ENCODE assay signal across 11 cellular contexts in the genomic region with DNA sequence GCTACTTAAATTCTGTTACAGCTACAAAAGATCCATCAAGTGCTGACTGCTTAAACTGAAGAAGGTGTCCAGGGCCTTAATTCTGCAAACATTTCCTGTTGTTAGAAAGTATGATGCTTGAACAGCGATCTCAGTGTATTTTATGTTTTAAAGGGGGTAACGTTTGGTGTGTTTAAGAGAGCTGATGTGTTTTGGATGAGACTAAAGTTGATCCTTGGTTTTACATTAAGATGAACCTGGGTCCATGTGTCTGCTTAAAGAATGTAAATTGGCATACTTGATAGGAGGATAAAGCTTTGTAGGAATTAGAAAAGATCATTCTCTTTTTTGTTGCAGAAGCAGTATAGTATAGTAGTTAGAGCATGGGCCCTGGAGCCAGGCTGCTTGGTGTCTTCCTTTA. TPM values are rescaled to one million over a fixed set of nuclear protein-coding genes. Genes with fewer than 3 reads are reported as not detected.
DNase-seq lines count a peak whose midpoint lies in the region; ATAC-seq, FAIRE-seq and TF ChIP-seq lines count a peak whose summit lies in the region.
"Had no signal": no experiment of that assay in that cellular context is flagged by ENCODE, and none has a peak within 500 bp of the region (broad histone marks: within the 10 kb centered on the region; RNA-seq: fewer than 3 reads in every experiment).

No MANE protein-coding gene starts in this region.

- no peak for FAIRE-seq in endothelial cell of umbilical vein (lab: Jason Lieb, UNC)

- H3K9ac ChIP-seq in endothelial cell of umbilical vein (replicated peaks; ENCODE audit: extremely low read depth, insufficient read depth, low read length) (no peak overlapping the region), smooth muscle cell (ENCODE audit: low read depth) (peak overlapping the region; percentile 95)

- H4K20me1 ChIP-seq in endothelial cell of umbilical vein (replicated peaks; ENCODE audit: control insufficient read depth, extremely low read depth, insufficient read depth, low read length) (peaks cover 3% of the 10 kb centered on the region), smooth muscle cell (ENCODE audit: low read depth) (peaks cover 53% of the 10 kb centered on the region)

- H3K4me2 ChIP-seq in endothelial cell of umbilical vein (ENCODE audit: insufficient read depth, low read length) = peak overlapping the region; percentile 95
- peak overlapping the region; percentile 100 for H3K4me2 ChIP-seq in smooth muscle cell

- H3K27ac Mint-ChIP-seq in activated CD4-positive, alpha-beta T cell treated with anti-CD3 and anti-CD28 coated beads, Interleukin-2, amount 10 ng/mL, durations not matched to agents 24 days and 14 days = peak overlapping the region; percentile 8

- peaks cover 7% of the 10 kb centered on the region for H3F3A ChIP-seq in smooth muscle cell (ENCODE audit: low read depth)

- H2AFZ ChIP-seq in endothelial cell of umbilical vein (ENCODE audit: low read depth, low read length) (no peak overlapping the region), smooth muscle cell (ENCODE audit: low read depth) (no peak overlapping the region)

- dilution Hi-C loops in endothelial cell of umbilical vein (cut with MboI; ENCODE audit: extremely low pct_ligation_motif_present, low sequenced_read_pairs) = no loop called here

- peaks cover 50% of the 10 kb centered on the region for H3K4me1 Mint-ChIP-seq in activated CD4-positive, alpha-beta T cell treated with anti-CD3 and anti-CD28 coated beads, Interleukin-2, amount 10 ng/mL, durations not matched to agents 24 days and 14 days

- intact Hi-C loops in activated CD4-positive, alpha-beta T cell treated with anti-CD3 and anti-CD28 coated beads, Interleukin-2, amount 10 ng/mL, durations not matched to agents 24 days and 14 days (cut with micrococcal nuclease) = loop anchor here (10.0 kb wide), 2 partner anchors 303 to 1523 kb away; no protein-coding TSS in a partner anchor
- intact Hi-C loops in endothelial cell of umbilical vein (cut with micrococcal nuclease) = no loop called here

- TF ChIP-seq CTCF in RWPE2 (IDR thresholded peaks at IDR 0.05; ENCODE audit: poor library complexity, severe bottlenecking) (no peak), endothelial cell of umbilical vein (IDR thresholded peaks at IDR 0.05; ENCODE audit: extremely low read depth in 1 of 2, insufficient read depth in 1 of 2, low read depth in 1 of 2, low read length in 2 of 2) (no peak), smooth muscle cell (IDR thresholded peaks at IDR 0.05; ENCODE audit: borderline replicate concordance, insufficient read depth, poor library complexity, severe bottlenecking) (no peak), GM13976 (IDR thresholded peaks at IDR 0.05; ENCODE audit: borderline replicate concordance, control extremely low read depth, extremely low read depth, insufficient read depth, missing control alignments) (no peak)

- H3K9me3 ChIP-seq in RWPE2 (ENCODE audit: severe bottlenecking) = no peaks in the 10 kb centered on the region
- no peaks in the 10 kb centered on the region for H3K9me3 ChIP-seq in endothelial cell of umbilical vein (replicated peaks; ENCODE audit: control insufficient read depth, insufficient read depth, low read length)
- H3K9me3 ChIP-seq in smooth muscle cell (replicated peaks; ENCODE audit: low read depth) = no peaks in the 10 kb centered on the region

- no peak for TF ChIP-seq POLR2A in endothelial cell of umbilical vein (IDR thresholded peaks at IDR 0.05; ENCODE audit: low read depth, low read length)

- H3K9me1 ChIP-seq in endothelial cell of umbilical vein (replicated peaks; ENCODE audit: control insufficient read depth, extremely low read depth, insufficient read depth, low read length) = no peaks in the 10 kb centered on the region

- H3K4me3 Mint-ChIP-seq in activated CD4-positive, alpha-beta T cell treated with anti-CD3 and anti-CD28 coated beads, Interleukin-2, amount 10 ng/mL, durations not matched to agents 24 days and 14 days = peak overlapping the region; percentile 99

- POLR2A ChIA-PET in endothelial cell of umbilical vein (lab: Charles Lee) = interaction anchor here (1.0 to 5.0 kb wide), 4 partner anchors 13 to 70 kb away, joined by 3 to 114 read pairs (median 16); partner anchors contain the start of gene STX6

- 91% methylated on average over 2 of the region's 2 CpGs for WGBS in smooth muscle cell (ENCODE audit: low lambda C conversion rate)

- H3K79me2 ChIP-seq in endothelial cell of umbilical vein (ENCODE audit: control insufficient read depth, insufficient read depth, low read length) (peaks cover 44% of the 10 kb centered on the region), smooth muscle cell (ENCODE audit: low read depth) (peaks cover 37% of the 10 kb centered on the region)

- peaks cover 63% of the 10 kb centered on the region for H3K36me3 Mint-ChIP-seq in activated CD4-positive, alpha-beta T cell treated with anti-CD3 and anti-CD28 coated beads, Interleukin-2, amount 10 ng/mL, durations not matched to agents 24 days and 14 days (ENCODE audit: low read depth)

- H3K27me3 Mint-ChIP-seq in activated CD4-positive, alpha-beta T cell treated with anti-CD3 and anti-CD28 coated beads, Interleukin-2, amount 10 ng/mL, durations not matched to agents 24 days and 14 days = no peaks in the 10 kb centered on the region

- in situ Hi-C loops in GM13976 (cut with MboI; ENCODE audit: low sequenced_read_pairs, unreplicated experiment) = loop anchor here (5.0 kb wide), 1 partner anchor 45 kb away; no protein-coding TSS in a partner anchor

- H3K27me3 ChIP-seq in RWPE2 (ENCODE audit: insufficient read depth, poor library complexity, severe bottlenecking) (no peaks in the 10 kb centered on the region), endothelial cell of umbilical vein (ENCODE audit: control insufficient read depth in 2 of 2, insufficient read depth in 2 of 2, low read length in 2 of 2) (no peaks in the 10 kb centered on the region), smooth muscle cell (ENCODE audit: low read depth) (no peaks in the 10 kb centered on the region)

- BruUV-seq in endothelial cell of umbilical vein (replicated peaks; lab: Mats Ljungman, UMichigan) = no TSS peak

- H3K36me3 ChIP-seq in RWPE2 (ENCODE audit: low read depth) (peaks cover 53% of the 10 kb centered on the region), endothelial cell of umbilical vein (ENCODE audit: control insufficient read depth in 2 of 2, extremely low read depth in 1 of 2, insufficient read depth in 2 of 2, low read length in 2 of 2) (peaks cover 0 to 7% of the 10 kb centered on the region in 2 experiments), smooth muscle cell (ENCODE audit: low read depth) (no peaks in the 10 kb centered on the region)

- ATAC-seq in RWPE2 (ENCODE audit: low read depth) (no peak), HG03039 (IDR thresholded peaks at IDR 0.05; ENCODE audit: unreplicated experiment) (no peak)

- H3K4me1 ChIP-seq in RWPE2 (ENCODE audit: insufficient read depth, poor library complexity, severe bottlenecking) = peaks cover 25% of the 10 kb centered on the region
- peaks cover 21% of the 10 kb centered on the region for H3K4me1 ChIP-seq in endothelial cell of umbilical vein (ENCODE audit: control insufficient read depth, extremely low read depth, insufficient read depth, low read length)
- H3K4me1 ChIP-seq in smooth muscle cell (ENCODE audit: low read depth) = peaks cover 51% of the 10 kb centered on the region

- CTCF ChIA-PET in endothelial cell of umbilical vein (lab: Charles Lee) = interaction anchor here (0.8 to 10.6 kb wide), 8 partner anchors 8 to 210 kb away, joined by 3 to 319 read pairs (median 8); no protein-coding TSS in a partner anchor

- peak overlapping the region; percentile 97 for H3K27ac ChIP-seq in RWPE2 (ENCODE audit: poor library complexity, severe bottlenecking)
- no peak overlapping the region for H3K27ac ChIP-seq in endothelial cell of umbilical vein (ENCODE audit: insufficient read depth, low read depth, low read length)
- H3K27ac ChIP-seq in smooth muscle cell (ENCODE audit: low read depth) = peak overlapping the region; percentile 86

- DNase-seq in activated CD4-positive, alpha-beta T cell treated with anti-CD3 and anti-CD28 coated beads, Interleukin-2, amount 10 ng/mL, durations not matched to agents 24 days and 14 days = no peak
- no peak for DNase-seq in activated CD4-positive, alpha-beta T cell treated with anti-CD3 and anti-CD28 coated beads, Interleukin-2, amount 50 U/mL, for 48 hours
- DNase-seq in RWPE2 (ENCODE audit: low spot score) (no peak), endothelial cell of umbilical vein (ENCODE audit: low read depth, low spot score) (no peak), smooth muscle cell (lab: John Stamatoyannopoulos, UW; ENCODE audit: unreplicated experiment) (no peak), epidermal melanocyte (ENCODE audit: insufficient read length, low spot score) (no peak), GM13976 (ENCODE audit: low spot score) (no peak)
- DNase-seq: activated gamma-delta T cell, NCI-H1092, posterior cingulate gyrus had no signal

- no peaks in the 10 kb centered on the region for H3K9me3 Mint-ChIP-seq in activated CD4-positive, alpha-beta T cell treated with anti-CD3 and anti-CD28 coated beads, Interleukin-2, amount 10 ng/mL, durations not matched to agents 24 days and 14 days

- peak overlapping the region; percentile 75 for H3K4me3 ChIP-seq in RWPE2 (ENCODE audit: severe bottlenecking)
- H3K4me3 ChIP-seq in endothelial cell of umbilical vein (replicated peaks in 1 of 3; ENCODE audit: insufficient read depth in 1 of 3, low read depth in 1 of 3, low read length in 3 of 3) = peak overlapping the region in 1 of 3 experiments; percentile 25
- peak overlapping the region; percentile 94 for H3K4me3 ChIP-seq in smooth muscle cell

RNA-seq across cellular contexts. Expression of gene IER5, which starts 3.6 kb away (rescaled TPM):
- total RNA-seq in activated CD4-positive, alpha-beta T cell treated with anti-CD3 and anti-CD28 coated beads, Interleukin-2, amount 10 ng/mL, durations not matched to agents 24 days and 14 days = 48.3 and 48.6 TPM in 2 replicates
- total RNA-seq in endothelial cell of umbilical vein (14.4 and 14.9 TPM in 2 replicates), smooth muscle cell (32.6 and 35.1 TPM in 2 replicates)
- polyA plus RNA-seq in endothelial cell of umbilical vein (5.0 and 6.6 TPM in 2 replicates), smooth muscle cell (39.9 and 56.2 TPM in 2 replicates)
- polyA plus RNA-seq in endothelial cell of umbilical vein (2011; cell fraction: cytosol; rRNA removed) = 4.1 and 4.9 TPM in 2 replicates
- polyA plus RNA-seq in endothelial cell of umbilical vein (2011; cell fraction: nucleus; rRNA removed) = 4.7 and 5.1 TPM in 2 replicates
- polyA plus RNA-seq in endothelial cell of umbilical vein (2012) = 9.1 and 9.2 TPM in 2 replicates
- polyA minus RNA-seq in endothelial cell of umbilical vein = 5.8 and 6.9 TPM in 2 replicates
- 9.5 TPM for polyA minus RNA-seq in endothelial cell of umbilical vein (2011; cell fraction: cytosol; rRNA and poly(A)+ RNA removed)
- 4.0 and 6.2 TPM in 2 replicates for polyA minus RNA-seq in endothelial cell of umbilical vein (2011; cell fraction: nucleus; rRNA and poly(A)+ RNA removed)

RNA-seq across cellular contexts. Expression of gene MR1, which starts 58.3 kb away (rescaled TPM):
- 14.6 and 16.2 TPM in 2 replicates for total RNA-seq in activated CD4-positive, alpha-beta T cell treated with anti-CD3 and anti-CD28 coated beads, Interleukin-2, amount 10 ng/mL, durations not matched to agents 24 days and 14 days
- total RNA-seq in endothelial cell of umbilical vein (1.1 and 1.3 TPM in 2 replicates), smooth muscle cell (1.4 and 2.1 TPM in 2 replicates)
- polyA plus RNA-seq in endothelial cell of umbilical vein (1.5 and 2.5 TPM in 2 replicates), smooth muscle cell (0.26 and 1.2 TPM in 2 replicates)
- polyA plus RNA-seq in endothelial cell of umbilical vein (2011; cell fraction: cytosol; rRNA removed) = 1.3 and 1.9 TPM in 2 replicates
- polyA plus RNA-seq in endothelial cell of umbilical vein (2011; cell fraction: nucleus; rRNA removed) = 0.84 and 0.93 TPM in 2 replicates
- polyA plus RNA-seq in endothelial cell of umbilical vein (2012) = 0.67 and 0.83 TPM in 2 replicates
- 2.9 and 5.4 TPM in 2 replicates for polyA minus RNA-seq in endothelial cell of umbilical vein
- polyA minus RNA-seq in endothelial cell of umbilical vein (2011; cell fraction: cytosol; rRNA and poly(A)+ RNA removed) = 5.5 TPM
- polyA minus RNA-seq in endothelial cell of umbilical vein (2011; cell fraction: nucleus; rRNA and poly(A)+ RNA removed) = 1.3 and 1.9 TPM in 2 replicates
